ENCODE assay signal across 9 cellular contexts in the genomic region with DNA sequence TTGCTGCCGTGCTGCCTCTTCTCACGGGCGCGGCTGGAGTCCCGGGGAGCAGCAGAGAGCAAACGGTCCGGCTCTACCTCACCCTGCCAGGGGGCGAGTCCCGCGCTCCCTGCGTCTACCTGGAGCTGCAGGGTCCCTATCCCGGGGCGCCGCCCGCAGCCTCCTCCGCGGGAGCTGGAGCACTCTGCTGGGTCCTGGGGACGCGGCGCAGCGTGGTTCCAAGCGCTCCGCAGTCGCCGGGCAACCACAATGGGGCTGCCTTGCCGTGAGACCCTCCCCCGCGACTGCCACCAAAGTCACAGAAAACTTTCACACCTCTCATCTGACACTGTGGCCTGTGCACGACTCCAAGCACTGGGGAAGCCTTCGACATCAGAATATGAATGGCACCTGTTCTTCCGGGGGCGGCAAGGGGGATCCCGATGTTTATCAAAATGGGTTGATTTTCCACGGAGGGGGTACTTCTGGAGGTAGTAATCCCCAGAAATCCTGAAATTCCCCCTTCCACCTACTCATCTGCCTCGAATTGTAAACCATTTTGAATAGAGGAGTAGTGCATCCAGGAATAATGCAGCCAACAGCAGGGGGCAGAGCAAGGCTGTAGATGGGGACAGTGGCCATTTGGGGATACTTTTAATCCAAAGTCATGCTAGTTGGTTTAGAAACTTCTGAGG. TPM values are rescaled to one million over a fixed set of nuclear protein-coding genes. Genes with fewer than 3 reads are reported as not detected.
A peak's percentile ranks its signal among the peaks of the same experiment; 100 is the strongest.
DNase-seq lines count a peak whose midpoint lies in the region; ATAC-seq and TF ChIP-seq lines count a peak whose summit lies in the region.
"Had no signal": no experiment of that assay in that cellular context is flagged by ENCODE, and none has a peak within 500 bp of the region (broad histone marks: within the 10 kb centered on the region; RNA-seq: fewer than 3 reads in every experiment).

Gene C12orf42 (minus strand): TSS at position 186 of the 674 bp plus-strand sequence. CDS start 17,542 bp downstream, outside the sequence.

- DNase-seq in NCI-H524 (lab: John Stamatoyannopoulos, UW) (peak; percentile 16 to 68), NCI-H524 treated with DMSO at 0.1 percent for 48 hours (lab: John Stamatoyannopoulos, UW) (no peak), HFFc6 (peak; percentile 25), NCI-H1417 treated with DMSO at 0.1 percent for 48 hours (lab: John Stamatoyannopoulos, UW) (peak; percentile 61), fibroblast of peridontal ligament (ENCODE audit: extremely low read depth) (peak; percentile 4), aorta (no peak)
- peak; percentile 35 for DNase-seq in activated CD4-positive, alpha-beta memory T cell treated with anti-CD3 and anti-CD28 coated beads, Interleukin-2, amount 10 ng/mL, durations not matched to agents 7 days and 5 days
- no peak for DNase-seq in natural killer cell treated with Interleukin-12 subunit alpha and Interleukin-12 subunit beta and Interleukin-15 and Interleukin-18, amount 100 ng/mL, for 72 hours (ENCODE audit: low spot score)

- peaks cover 0 to 1% of the 10 kb centered on the region in 2 donors for H3K27me3 ChIP-seq in aorta (ENCODE audit: control insufficient read depth in 1 of 2, insufficient read depth in 2 of 2, low read length in 1 of 2)
- H3K27me3 ChIP-seq: BLaER1 treated with 17β-estradiol and CSF1 and Interleukin-3, amounts not matched to agents 10 nM and 100 nM had no signal

- POLR2A ChIA-PET in activated CD4-positive, alpha-beta memory T cell treated with anti-CD3 and anti-CD28 coated beads, Interleukin-2, amount 10 ng/mL, durations not matched to agents 7 days and 5 days (lab: Charles Lee): no interaction called here

- H3K27me3 Mint-ChIP-seq in HFFc6 (ENCODE audit: insufficient read depth): peaks cover 8% of the 10 kb centered on the region
- H3K27me3 Mint-ChIP-seq in activated CD4-positive, alpha-beta memory T cell treated with anti-CD3 and anti-CD28 coated beads, Interleukin-2, amount 10 ng/mL, durations not matched to agents 7 days and 5 days: peaks cover 41% of the 10 kb centered on the region
- H3K27me3 Mint-ChIP-seq in natural killer cell treated with Interleukin-12 subunit alpha and Interleukin-12 subunit beta and Interleukin-15 and Interleukin-18, amount 100 ng/mL, for 72 hours: peaks cover 43 to 45% of the 10 kb centered on the region in 2 donors

- H3K36me3 Mint-ChIP-seq in HFFc6 (ENCODE audit: low read depth): no peaks in the 10 kb centered on the region
- no peaks in the 10 kb centered on the region for H3K36me3 Mint-ChIP-seq in activated CD4-positive, alpha-beta memory T cell treated with anti-CD3 and anti-CD28 coated beads, Interleukin-2, amount 10 ng/mL, durations not matched to agents 7 days and 5 days (ENCODE audit: low read depth)
- peaks cover 18% of the 10 kb centered on the region for H3K36me3 Mint-ChIP-seq in natural killer cell treated with Interleukin-12 subunit alpha and Interleukin-12 subunit beta and Interleukin-15 and Interleukin-18, amount 100 ng/mL, for 72 hours

- WGBS in aorta, 2 donors: 1% methylated on average over 31 to 35 of the region's 35 CpGs

- intact Hi-C loops in aorta (cut with DNase I): no loop called here

- H3K4me1 ChIP-seq in aorta (ENCODE audit: control insufficient read depth in 1 of 2, insufficient read depth in 2 of 2, low read length in 2 of 2): no peaks in the 10 kb centered on the region
- H3K4me1 ChIP-seq: BLaER1 treated with 17β-estradiol and CSF1 and Interleukin-3, amounts not matched to agents 10 nM and 100 nM had no signal

- H3K36me3 ChIP-seq in aorta (ENCODE audit: control insufficient read depth in 1 of 2, insufficient read depth in 2 of 2, low read length in 1 of 2): no peaks in the 10 kb centered on the region
- H3K36me3 ChIP-seq: BLaER1 treated with 17β-estradiol and CSF1 and Interleukin-3, amounts not matched to agents 10 nM and 100 nM had no signal

- no peak within 1 kb of the TSS for H3K27ac Mint-ChIP-seq in HFFc6
- H3K27ac Mint-ChIP-seq in activated CD4-positive, alpha-beta memory T cell treated with anti-CD3 and anti-CD28 coated beads, Interleukin-2, amount 10 ng/mL, durations not matched to agents 7 days and 5 days: no peak within 1 kb of the TSS
- H3K27ac Mint-ChIP-seq in natural killer cell treated with Interleukin-12 subunit alpha and Interleukin-12 subunit beta and Interleukin-15 and Interleukin-18, amount 100 ng/mL, for 72 hours: no peak within 1 kb of the TSS

- H3K4me3 Mint-ChIP-seq in HFFc6: no peak within 1 kb of the TSS
- peak within 1 kb of the TSS; percentile 55 for H3K4me3 Mint-ChIP-seq in activated CD4-positive, alpha-beta memory T cell treated with anti-CD3 and anti-CD28 coated beads, Interleukin-2, amount 10 ng/mL, durations not matched to agents 7 days and 5 days
- H3K4me3 Mint-ChIP-seq in natural killer cell treated with Interleukin-12 subunit alpha and Interleukin-12 subunit beta and Interleukin-15 and Interleukin-18, amount 100 ng/mL, for 72 hours: peak within 1 kb of the TSS; percentile 71

- peaks cover 2% of the 10 kb centered on the region for H3K9me3 ChIP-seq in aorta (ENCODE audit: control insufficient read depth, low read length)

- peak; percentile 40 to 50 for ATAC-seq in natural killer cell treated with Interleukin-12 subunit alpha and Interleukin-12 subunit beta and Interleukin-15 and Interleukin-18, amount 100 ng/mL, for 72 hours
- ATAC-seq in aorta (ENCODE audit: low FRiP score): peak; percentile 58

- TF ChIP-seq CTCF in HFFc6 (IDR thresholded peaks at IDR 0.05): peak; percentile 74

- no peak within 1 kb of the TSS for H3K27ac ChIP-seq in aorta (ENCODE audit: low read depth in 1 of 2, low read length in 2 of 2)
- H3K27ac ChIP-seq: BLaER1 treated with 17β-estradiol and CSF1 and Interleukin-3, amounts not matched to agents 10 nM and 100 nM had no signal

- no peaks in the 10 kb centered on the region for H3K9me3 Mint-ChIP-seq in HFFc6
- peaks cover 3% of the 10 kb centered on the region for H3K9me3 Mint-ChIP-seq in activated CD4-positive, alpha-beta memory T cell treated with anti-CD3 and anti-CD28 coated beads, Interleukin-2, amount 10 ng/mL, durations not matched to agents 7 days and 5 days
- H3K9me3 Mint-ChIP-seq in natural killer cell treated with Interleukin-12 subunit alpha and Interleukin-12 subunit beta and Interleukin-15 and Interleukin-18, amount 100 ng/mL, for 72 hours: peaks cover 15% of the 10 kb centered on the region

- H3K4me3 ChIP-seq in aorta (ENCODE audit: low read length in 2 of 2): peak within 1 kb of the TSS in 1 of 2 donors; percentile 40
- H3K4me3 ChIP-seq: BLaER1 treated with 17β-estradiol and CSF1 and Interleukin-3, amounts not matched to agents 10 nM and 100 nM had no signal

- H3K4me1 Mint-ChIP-seq in HFFc6 (ENCODE audit: low read depth): no peaks in the 10 kb centered on the region
- peaks cover 17% of the 10 kb centered on the region for H3K4me1 Mint-ChIP-seq in activated CD4-positive, alpha-beta memory T cell treated with anti-CD3 and anti-CD28 coated beads, Interleukin-2, amount 10 ng/mL, durations not matched to agents 7 days and 5 days
- peaks cover 7 to 13% of the 10 kb centered on the region in 2 donors for H3K4me1 Mint-ChIP-seq in natural killer cell treated with Interleukin-12 subunit alpha and Interleukin-12 subunit beta and Interleukin-15 and Interleukin-18, amount 100 ng/mL, for 72 hours (ENCODE audit: low read depth in 2 of 2)

- CTCF ChIA-PET in activated CD4-positive, alpha-beta memory T cell treated with anti-CD3 and anti-CD28 coated beads, Interleukin-2, amount 10 ng/mL, durations not matched to agents 7 days and 5 days (lab: Charles Lee): interaction anchor here (2.9 kb wide), 1 partner anchor 53 kb away, joined by 13 read pairs; no protein-coding TSS in a partner anchor

RNA-seq across cellular contexts. Expression of gene C12orf42, which starts in this region (rescaled TPM):
- total RNA-seq in HFFc6 (2021; fragmentation: NEBNext Ultra II Directional; extraction: Animal tissue kit (Norgen Biotek cat#: 25700)): not detected
- total RNA-seq in activated CD4-positive, alpha-beta memory T cell treated with anti-CD3 and anti-CD28 coated beads, Interleukin-2, amount 10 ng/mL, durations not matched to agents 7 days and 5 days: under 1 TPM; 0.25 to 0.48 TPM
- total RNA-seq in natural killer cell treated with Interleukin-12 subunit alpha and Interleukin-12 subunit beta and Interleukin-15 and Interleukin-18, amount 100 ng/mL, for 72 hours: not detected
- total RNA-seq in aorta: not detected
- polyA plus RNA-seq in aorta: not detected

Comparison
In these comparisons a context has a peak if more than half of its experiments do, and no peak if none do; other contexts are left out.
1. DNase-seq: peak in NCI-H524 (2 of 2), NCI-H1417 treated with DMSO at 0.1 percent for 48 hours (single experiment) and fibroblast of peridontal ligament (single experiment); none in NCI-H524 treated with DMSO at 0.1 percent for 48 hours (single experiment), natural killer cell treated with Interleukin-12 subunit alpha and Interleukin-12 subunit beta and Interleukin-15 and Interleukin-18, amount 100 ng/mL, for 72 hours (single experiment) and aorta (0 of 2).
2. Peak in DNase-seq in HFFc6; RNA of the gene not detected or under 1 TPM.
3. Peak in DNase-seq in activated CD4-positive, alpha-beta memory T cell treated with anti-CD3 and anti-CD28 coated beads, Interleukin-2, amount 10 ng/mL, durations not matched to agents 7 days and 5 days; RNA of the gene not detected or under 1 TPM.
4. Peak in ATAC-seq in natural killer cell treated with Interleukin-12 subunit alpha and Interleukin-12 subunit beta and Interleukin-15 and Interleukin-18, amount 100 ng/mL, for 72 hours; RNA of the gene not detected or under 1 TPM.
5. Peak in ATAC-seq in aorta; RNA of the gene not detected or under 1 TPM.